7 cellular contexts compared by ENCODE assay signal in genomic region chr19:37292998-37293939, GRCh38.
A peak's percentile ranks its signal among the peaks of the same experiment; 100 is the strongest.
DNase-seq lines count a peak whose midpoint lies in the region; ATAC-seq and TF ChIP-seq lines count a peak whose summit lies in the region.
"Not testable (repeated sequence)": the region's sequence is repeated elsewhere in the genome, so short reads cannot be mapped to it uniquely, and the experiment has no call there.

No MANE protein-coding gene starts in this region.

- H3K9me3 Mint-ChIP-seq in T-helper 2 cell treated with Interferon-gamma antibody and Interleukin-4, amounts not matched to agents 5 μg/mL and 100 μg/mL, for 36 hours; activated naive CD8-positive, alpha-beta T cell treated with anti-CD3 and anti-CD28 coated beads for 36 hours: not testable (repeated sequence)

- intact Hi-C loops in heart left ventricle (cut with DNase I); prostate gland (cut with DNase I): not testable (repeated sequence)

- not testable (repeated sequence) for ATAC-seq in heart left ventricle; lung (ENCODE audit: insufficient read depth, low FRiP score)

- not testable (repeated sequence) for H3K27me3 ChIP-seq in heart left ventricle; lung (ENCODE audit: control insufficient read depth, insufficient read depth); prostate gland (replicated peaks; ENCODE audit: insufficient read depth)

- DNase-seq in T-helper 2 cell treated with Interferon-gamma antibody and Interleukin-4, amounts not matched to agents 5 μg/mL and 100 μg/mL, for 36 hours (ENCODE audit: low spot score): peak; percentile 49
- peak; percentile 53 for DNase-seq in activated CD8-positive, alpha-beta memory T cell treated with anti-CD3 and anti-CD28 coated beads, Interleukin-2, amount 50 U/mL, for 4 hours
- DNase-seq in activated naive CD8-positive, alpha-beta T cell treated with anti-CD3 and anti-CD28 coated beads for 36 hours: peak; percentile 15
- peak in 4 of 5 donors; percentile 28 to 94 (median 52) for DNase-seq in heart left ventricle
- DNase-seq in lung (ENCODE audit: low spot score): peak; percentile 55
- DNase-seq in prostate gland (ENCODE audit: low spot score): peak; percentile 8
- peak; percentile 63 for DNase-seq in stimulated activated CD8-positive, alpha-beta memory T cell treated with anti-CD3 and anti-CD28 coated beads, Interleukin-4, amount 100 ng/mL, for 48 hours

- WGBS in heart left ventricle, 4 donors: 94 to 96% (median 95%) methylated on average over 40 to 60 of the region's 63 CpGs
- WGBS in lung, 2 donors: 96 to 98% methylated on average over 33 to 52 of the region's 63 CpGs
- 93% methylated on average over 55 of the region's 63 CpGs for WGBS in prostate gland

- H3K36me3 ChIP-seq in heart left ventricle: peaks cover 0 to 13% (median 0%) of the 10 kb centered on the region in 9 donors
- not testable (repeated sequence) for H3K36me3 ChIP-seq in lung (ENCODE audit: control insufficient read depth in 2 of 2, insufficient read depth in 2 of 2, low read length in 2 of 2); prostate gland

- TF ChIP-seq POLR2A in heart left ventricle (IDR thresholded peaks at IDR 0.05); prostate gland (IDR thresholded peaks at IDR 0.05): not testable (repeated sequence)

- peaks cover 0 to 16% (median 6%) of the 10 kb centered on the region in 12 donors for H3K9me3 ChIP-seq in heart left ventricle
- not testable (repeated sequence) for H3K9me3 ChIP-seq in lung (ENCODE audit: control insufficient read depth in 2 of 2, insufficient read depth in 1 of 2, low read length in 1 of 2); prostate gland

- H3K36me3 Mint-ChIP-seq in T-helper 2 cell treated with Interferon-gamma antibody and Interleukin-4, amounts not matched to agents 5 μg/mL and 100 μg/mL, for 36 hours (ENCODE audit: low read depth); activated naive CD8-positive, alpha-beta T cell treated with anti-CD3 and anti-CD28 coated beads for 36 hours: not testable (repeated sequence)

- not testable (repeated sequence) for H3K27ac ChIP-seq in heart left ventricle; lung (ENCODE audit: low read depth in 1 of 2, low read length in 1 of 2); prostate gland

- not testable (repeated sequence) for H3K4me3 Mint-ChIP-seq in T-helper 2 cell treated with Interferon-gamma antibody and Interleukin-4, amounts not matched to agents 5 μg/mL and 100 μg/mL, for 36 hours; activated naive CD8-positive, alpha-beta T cell treated with anti-CD3 and anti-CD28 coated beads for 36 hours

- not testable (repeated sequence) for H3K4me1 ChIP-seq in heart left ventricle; lung (ENCODE audit: control insufficient read depth in 2 of 2, insufficient read depth in 2 of 2, low read length in 2 of 2); prostate gland (replicated peaks)

- not testable (repeated sequence) for H3K27me3 Mint-ChIP-seq in T-helper 2 cell treated with Interferon-gamma antibody and Interleukin-4, amounts not matched to agents 5 μg/mL and 100 μg/mL, for 36 hours (ENCODE audit: low read depth); activated naive CD8-positive, alpha-beta T cell treated with anti-CD3 and anti-CD28 coated beads for 36 hours

- not testable (repeated sequence) for H3K4me3 ChIP-seq in heart left ventricle, lung, prostate gland

- TF ChIP-seq CTCF in heart left ventricle (IDR thresholded peaks at IDR 0.05); lung (IDR thresholded peaks at IDR 0.05; ENCODE audit: control extremely low read depth, extremely low read depth); prostate gland (IDR thresholded peaks at IDR 0.05): not testable (repeated sequence)

- H3K27ac Mint-ChIP-seq in T-helper 2 cell treated with Interferon-gamma antibody and Interleukin-4, amounts not matched to agents 5 μg/mL and 100 μg/mL, for 36 hours; activated naive CD8-positive, alpha-beta T cell treated with anti-CD3 and anti-CD28 coated beads for 36 hours: not testable (repeated sequence)

- not testable (repeated sequence) for H3K4me1 Mint-ChIP-seq in T-helper 2 cell treated with Interferon-gamma antibody and Interleukin-4, amounts not matched to agents 5 μg/mL and 100 μg/mL, for 36 hours (ENCODE audit: low read depth); activated naive CD8-positive, alpha-beta T cell treated with anti-CD3 and anti-CD28 coated beads for 36 hours

Comparison
In these comparisons a context has a peak if more than half of its experiments do, and no peak if none do; other contexts are left out.
1. DNase-seq: peak in every context shown above with its lines; median percentile 63 in stimulated activated CD8-positive, alpha-beta memory T cell treated with anti-CD3 and anti-CD28 coated beads, Interleukin-4, amount 100 ng/mL, for 48 hours; 55 in lung; 53 in activated CD8-positive, alpha-beta memory T cell treated with anti-CD3 and anti-CD28 coated beads, Interleukin-2, amount 50 U/mL, for 4 hours; 52 in heart left ventricle; 49 in T-helper 2 cell treated with Interferon-gamma antibody and Interleukin-4, amounts not matched to agents 5 μg/mL and 100 μg/mL, for 36 hours; 15 in activated naive CD8-positive, alpha-beta T cell treated with anti-CD3 and anti-CD28 coated beads for 36 hours; 8 in prostate gland.